In genomic region chr11:8033312-8033715, GRCh38 we compare ENCODE assay signal across 8 cellular contexts. TPM values are rescaled to one million over a fixed set of nuclear protein-coding genes. Genes with fewer than 3 reads are reported as not detected.
DNase-seq lines count a peak whose midpoint lies in the region; ATAC-seq and TF ChIP-seq lines count a peak whose summit lies in the region.

No MANE protein-coding gene starts in this region.

- peak overlapping the region; percentile 57 for H3K4me3 ChIP-seq in OCI-LY3 (ENCODE audit: low read length)
- no peak overlapping the region for H3K4me3 ChIP-seq in thyroid gland (replicated peaks in 1 of 3)

- 7 to 39% methylated on average over 3 to 6 of the region's 9 CpGs for WGBS in thyroid gland, 2 donors

- TF ChIP-seq CTCF in C4-2B (conservative IDR thresholded peaks at IDR 0.05) (peak; percentile 94), OCI-LY3 (IDR thresholded peaks at IDR 0.05; ENCODE audit: low read depth, low read length) (peak; percentile 93), neural crest cell (conservative IDR thresholded peaks at IDR 0.05) (peak; percentile 89), thyroid gland (IDR thresholded peaks at IDR 0.05) (peak; percentile 72 to 90 (median 84))

- H3K27ac Mint-ChIP-seq in neural crest cell (ENCODE audit: unreplicated experiment): no peak overlapping the region

- no peaks in the 10 kb centered on the region for H3K79me2 ChIP-seq in OCI-LY3 (ENCODE audit: low read length)

- TF ChIP-seq POLR2A in thyroid gland (IDR thresholded peaks at IDR 0.05): no peak

- H3K27ac ChIP-seq in C4-2B (no peak overlapping the region), OCI-LY3 (ENCODE audit: low read length) (no peak overlapping the region), thyroid gland (peak overlapping the region in 2 of 3 donors; percentile 39 to 50)

- H3K27me3 Mint-ChIP-seq in activated T-cell treated with anti-CD3 and anti-CD28 coated beads, Interleukin-2, amount 50 U/mL, for 4 hours (ENCODE audit: low read depth): peaks cover 26% of the 10 kb centered on the region
- H3K27me3 Mint-ChIP-seq in neural crest cell (ENCODE audit: low read depth): peaks cover 34% of the 10 kb centered on the region

- H3K4me3 Mint-ChIP-seq in activated T-cell treated with anti-CD3 and anti-CD28 coated beads, Interleukin-2, amount 50 U/mL, for 4 hours: no peak overlapping the region
- no peak overlapping the region for H3K4me3 Mint-ChIP-seq in neural crest cell

- H4K20me1 ChIP-seq in OCI-LY3 (ENCODE audit: insufficient read depth, low read length): no peaks in the 10 kb centered on the region

- peak; percentile 86 for ATAC-seq in GM19372 (IDR thresholded peaks at IDR 0.05; ENCODE audit: low read depth, unreplicated experiment)
- ATAC-seq in activated T-cell treated with anti-CD3 and anti-CD28 coated beads, Interleukin-2, amount 50 U/mL, for 4 hours: peak; percentile 83 to 85

- H3K9ac ChIP-seq in OCI-LY3 (ENCODE audit: low read length): no peak overlapping the region

- intact Hi-C loops in thyroid gland (cut with DNase I): loop anchor here (5.0 kb wide), 2 partner anchors 39 to 59 kb away; no protein-coding TSS in a partner anchor

- peak overlapping the region; percentile 83 for H3K4me2 ChIP-seq in OCI-LY3 (ENCODE audit: low read length)

- H3K9me3 Mint-ChIP-seq in activated T-cell treated with anti-CD3 and anti-CD28 coated beads, Interleukin-2, amount 50 U/mL, for 4 hours: no peaks in the 10 kb centered on the region
- H3K9me3 Mint-ChIP-seq in neural crest cell: no peaks in the 10 kb centered on the region

- H3K27me3 ChIP-seq in OCI-LY3 (ENCODE audit: low read depth, low read length) (peaks cover 10% of the 10 kb centered on the region), thyroid gland (no peaks in the 10 kb centered on the region)

- H3K36me3 Mint-ChIP-seq in activated T-cell treated with anti-CD3 and anti-CD28 coated beads, Interleukin-2, amount 50 U/mL, for 4 hours (ENCODE audit: insufficient read depth): no peaks in the 10 kb centered on the region
- H3K36me3 Mint-ChIP-seq in neural crest cell (ENCODE audit: low read depth): no peaks in the 10 kb centered on the region

- H3K9me3 ChIP-seq in OCI-LY3 (ENCODE audit: insufficient read depth, low read length): no peaks in the 10 kb centered on the region
- H3K9me3 ChIP-seq in thyroid gland: no peaks in the 10 kb centered on the region

- peak; percentile 54 for DNase-seq in HS-27A (ENCODE audit: low read depth)
- peak; percentile 26 for DNase-seq in activated T-cell treated with anti-CD3 and anti-CD28 coated beads, Interleukin-2, amount 50 U/mL, for 4 hours
- peak; percentile 86 for DNase-seq in fibroblast of peridontal ligament (ENCODE audit: extremely low read depth)
- peak; percentile 74 for DNase-seq in neural crest cell (ENCODE audit: low read depth, low spot score)
- peak; percentile 90 to 94 for DNase-seq in thyroid gland

- H3K36me3 ChIP-seq in OCI-LY3 (replicated peaks; ENCODE audit: low read depth, low read length): no peaks in the 10 kb centered on the region
- H3K36me3 ChIP-seq in thyroid gland: no peaks in the 10 kb centered on the region

- peaks cover 7% of the 10 kb centered on the region for H3K4me1 ChIP-seq in OCI-LY3 (ENCODE audit: low read length)
- peaks cover 16 to 41% of the 10 kb centered on the region in 2 donors for H3K4me1 ChIP-seq in thyroid gland

- peaks cover 2% of the 10 kb centered on the region for H3K4me1 Mint-ChIP-seq in activated T-cell treated with anti-CD3 and anti-CD28 coated beads, Interleukin-2, amount 50 U/mL, for 4 hours (ENCODE audit: low read depth)
- H3K4me1 Mint-ChIP-seq in neural crest cell: peaks cover 18% of the 10 kb centered on the region

- peak overlapping the region; percentile 84 for H2AFZ ChIP-seq in OCI-LY3 (ENCODE audit: low read depth, low read length)

RNA-seq across cellular contexts. Expression of gene EIF3F, which starts 46.2 kb away (rescaled TPM):
- 100 to 1,000 TPM; 336 to 429 (median 342) TPM for total RNA-seq in activated T-cell treated with anti-CD3 and anti-CD28 coated beads, Interleukin-2, amount 50 U/mL, for 4 hours
- total RNA-seq in neural crest cell: 317 and 324 TPM in 2 replicates
- 100 to 1,000 TPM; 187 to 263 (median 231) TPM for total RNA-seq in thyroid gland

RNA-seq across cellular contexts. Expression of gene TUB, which starts 47.7 kb away (rescaled TPM):
- under 1 TPM; 0.14 to 0.43 (median 0.32) TPM for total RNA-seq in activated T-cell treated with anti-CD3 and anti-CD28 coated beads, Interleukin-2, amount 50 U/mL, for 4 hours
- total RNA-seq in neural crest cell (23.7 and 26.1 TPM in 2 replicates), thyroid gland (10 to 100 TPM; 16.3 to 25.8 (median 22.7) TPM)

Comparison
In these comparisons a context has a peak if more than half of its experiments do, and no peak if none do; other contexts are left out.
1. H3K27ac ChIP-seq: peak in thyroid gland (2 of 3); none in C4-2B (single experiment) and OCI-LY3 (single experiment).
2. DNase-seq: peak in every context shown above with its lines; median percentile 92 in thyroid gland; 86 in fibroblast of peridontal ligament; 74 in neural crest cell; 54 in HS-27A; 26 in activated T-cell treated with anti-CD3 and anti-CD28 coated beads, Interleukin-2, amount 50 U/mL, for 4 hours.
3. RNA of gene TUB, which starts 47.7 kb away (total RNA-seq): 23.7 to 26.1 TPM in neural crest cell and 16.3 to 25.8 TPM in thyroid gland; 0.14 to 0.43 TPM in activated T-cell treated with anti-CD3 and anti-CD28 coated beads, Interleukin-2, amount 50 U/mL, for 4 hours; every median in the first group is over 10 times any median in the second.
4. Peak in every context shown above with its lines, with median percentiles within 50 percentile points of each other: CTCF ChIP-seq.